ENCODE assay signal across 8 cellular contexts in genomic region chr2:2613279-2614199, GRCh38.
DNase-seq lines count a peak whose midpoint lies in the region; ATAC-seq lines count a peak whose summit lies in the region.

No MANE protein-coding gene starts in this region.

- peak; percentile 79 for DNase-seq in COLO668 (lab: John Stamatoyannopoulos, UW; ENCODE audit: unreplicated experiment)
- DNase-seq in HUDEP-2 (lab: John Stamatoyannopoulos, UW; ENCODE audit: unreplicated experiment in 76 of 76) = peak in 71 of 76 experiments; percentile 5 to 81 (median 64)
- peak; percentile 77 to 81 for DNase-seq in SJCRH30
- peak; percentile 96 for DNase-seq in activated naive CD4-positive, alpha-beta T cell treated with anti-CD3 and anti-CD28 coated beads for 36 hours
- peak; percentile 96 for DNase-seq in globus pallidus (ENCODE audit: low spot score)
- DNase-seq in nucleus accumbens (lab: John Stamatoyannopoulos, UW) = peak; percentile 62 to 98 (median 95)
- peak; percentile 64 to 97 (median 93) for DNase-seq in substantia nigra (lab: John Stamatoyannopoulos, UW)

- H3K36me3 ChIP-seq in SJCRH30 = no peaks in the 10 kb centered on the region

- H3K4me1 ChIP-seq in SJCRH30 = no peaks in the 10 kb centered on the region

- no peaks in the 10 kb centered on the region; the same call in 1 of the 2 replicates for H3K9me3 ChIP-seq in SJCRH30 (replicated peaks)

- H3K4me3 ChIP-seq in SJCRH30 = peak overlapping the region; percentile 44

- H3K27me3 ChIP-seq in SJCRH30 = no peaks in the 10 kb centered on the region

- no peak overlapping the region for H3K27ac ChIP-seq in SJCRH30
- peak overlapping the region; percentile 92 for H3K27ac ChIP-seq in substantia nigra (ENCODE audit: low read depth, low read length, poor library complexity, severe bottlenecking)

- H3K4me1 Mint-ChIP-seq in activated naive CD4-positive, alpha-beta T cell treated with anti-CD3 and anti-CD28 coated beads for 36 hours (ENCODE audit: low read depth) = peaks cover 8% of the 10 kb centered on the region

- CTCF ChIA-PET in activated naive CD4-positive, alpha-beta T cell treated with anti-CD3 and anti-CD28 coated beads for 36 hours (lab: Charles Lee) = no interaction called here

- H3K36me3 Mint-ChIP-seq in activated naive CD4-positive, alpha-beta T cell treated with anti-CD3 and anti-CD28 coated beads for 36 hours (ENCODE audit: low read depth) = peaks cover 4% of the 10 kb centered on the region

- peak overlapping the region; percentile 76 for H3K4me3 Mint-ChIP-seq in activated naive CD4-positive, alpha-beta T cell treated with anti-CD3 and anti-CD28 coated beads for 36 hours

- intact Hi-C loops in activated naive CD4-positive, alpha-beta T cell treated with anti-CD3 and anti-CD28 coated beads for 36 hours (cut with micrococcal nuclease) = loop anchor here (1.0 to 2.0 kb wide), 6 partner anchors 33 to 905 kb away; partner anchors contain the start of gene EIPR1

- H3K9me3 Mint-ChIP-seq in activated naive CD4-positive, alpha-beta T cell treated with anti-CD3 and anti-CD28 coated beads for 36 hours = peaks cover 3% of the 10 kb centered on the region

- H3K27ac Mint-ChIP-seq in activated naive CD4-positive, alpha-beta T cell treated with anti-CD3 and anti-CD28 coated beads for 36 hours = peak overlapping the region; percentile 79

- ATAC-seq in GM21367 (IDR thresholded peaks at IDR 0.05; ENCODE audit: unreplicated experiment) = peak; percentile 100

- H3K27me3 Mint-ChIP-seq in activated naive CD4-positive, alpha-beta T cell treated with anti-CD3 and anti-CD28 coated beads for 36 hours (ENCODE audit: low read depth) = no peaks in the 10 kb centered on the region
